22 cellular contexts compared by ENCODE assay signal in genomic region chr2:103873719-103874359, GRCh38.
"Had no signal": no experiment of that assay in that cellular context is flagged by ENCODE, and none has a peak within 500 bp of the region (broad histone marks: within the 10 kb centered on the region; RNA-seq: fewer than 3 reads in every experiment).

No MANE protein-coding gene starts in this region.

- H3K4me3 ChIP-seq: esophagus squamous epithelium, left lung, psoas muscle, right lobe of liver, smooth muscle cell, stomach, testis, upper lobe of left lung had no signal

- ATAC-seq: activated CD8-positive, alpha-beta T cell treated with anti-CD3 and anti-CD28 coated beads, Interleukin-2, amount 10 ng/mL, durations not matched to agents 7 days and 5 days; left lung; natural killer cell treated with Interleukin-12 subunit alpha and Interleukin-12 subunit beta and Interleukin-15 and Interleukin-18, amount 100 ng/mL, for 72 hours; psoas muscle; right lobe of liver; stimulated activated effector memory CD8-positive, alpha-beta T cell treated with anti-CD3 and anti-CD28 coated beads, Interleukin-12 subunit alpha, Interleukin-12 subunit beta, amount 100 ng/mL, for 72 hours had no signal

- H3K9me3 ChIP-seq: esophagus squamous epithelium, left lung, psoas muscle, right lobe of liver, testis, upper lobe of left lung had no signal

- H3K27me3 ChIP-seq: esophagus squamous epithelium, left lung, right lobe of liver, stomach, testis, upper lobe of left lung had no signal

- H3K36me3 ChIP-seq: esophagus squamous epithelium, left lung, right lobe of liver, stomach, upper lobe of left lung had no signal

- DNase-seq: activated CD4-positive, alpha-beta T cell treated with anti-CD3 and anti-CD28 coated beads for 48 hours; activated CD4-positive, CD25-positive, alpha-beta regulatory T cell; activated CD8-positive, alpha-beta T cell treated with anti-CD3 and anti-CD28 coated beads, Interleukin-2, amount 10 ng/mL, durations not matched to agents 7 days and 5 days; activated effector memory CD4-positive, alpha-beta T cell treated with Interleukin-2 at 50 U/mL for 16 hours; activated naive CD4-positive, alpha-beta T cell treated with anti-CD3 and anti-CD28 coated beads, Interleukin-2, amount 50 U/mL, for 16 hours; activated T-cell treated with anti-CD3 and anti-CD28 coated beads, Interleukin-2, amount 50 U/mL, for 24 hours; aorta; effector CD4-positive, alpha-beta T cell; esophagus squamous epithelium; islet precursor cell; left lung; psoas muscle; right lobe of liver; stimulated activated CD4-positive, alpha-beta T cell treated with anti-CD3 and anti-CD28 coated beads, Interleukin-4, amount 100 ng/mL, for 24 hours; stomach; testis; upper lobe of left lung had no signal

- H3K27me3 Mint-ChIP-seq: activated T-cell treated with anti-CD3 and anti-CD28 coated beads, Interleukin-2, amount 50 U/mL, for 24 hours; natural killer cell treated with Interleukin-12 subunit alpha and Interleukin-12 subunit beta and Interleukin-15 and Interleukin-18, amount 100 ng/mL, for 72 hours had no signal

- H3K4me1 Mint-ChIP-seq: mesothelial cell of epicardium; stimulated activated effector memory CD8-positive, alpha-beta T cell treated with anti-CD3 and anti-CD28 coated beads, Interleukin-12 subunit alpha, Interleukin-12 subunit beta, amount 100 ng/mL, for 72 hours had no signal

- H3K4me1 ChIP-seq: esophagus squamous epithelium, left lung, psoas muscle, right lobe of liver, stomach, testis, upper lobe of left lung had no signal

- H3K27ac ChIP-seq: esophagus squamous epithelium, left lung, psoas muscle, right lobe of liver, stomach, testis, upper lobe of left lung had no signal

- H3K27ac Mint-ChIP-seq: activated CD8-positive, alpha-beta T cell treated with anti-CD3 and anti-CD28 coated beads, Interleukin-2, amount 10 ng/mL, durations not matched to agents 7 days and 5 days; activated T-cell treated with anti-CD3 and anti-CD28 coated beads, Interleukin-2, amount 50 U/mL, for 24 hours; mesothelial cell of epicardium; natural killer cell treated with Interleukin-12 subunit alpha and Interleukin-12 subunit beta and Interleukin-15 and Interleukin-18, amount 100 ng/mL, for 72 hours; stimulated activated effector memory CD8-positive, alpha-beta T cell treated with anti-CD3 and anti-CD28 coated beads, Interleukin-12 subunit alpha, Interleukin-12 subunit beta, amount 100 ng/mL, for 72 hours; T-helper 2 cell treated with Interferon-gamma antibody and Interleukin-4, amounts not matched to agents 5 μg/mL and 100 μg/mL, for 36 hours had no signal

- H3K4me3 Mint-ChIP-seq: activated CD8-positive, alpha-beta T cell treated with anti-CD3 and anti-CD28 coated beads, Interleukin-2, amount 10 ng/mL, durations not matched to agents 7 days and 5 days; activated T-cell treated with anti-CD3 and anti-CD28 coated beads, Interleukin-2, amount 50 U/mL, for 24 hours; mesothelial cell of epicardium; natural killer cell treated with Interleukin-12 subunit alpha and Interleukin-12 subunit beta and Interleukin-15 and Interleukin-18, amount 100 ng/mL, for 72 hours; stimulated activated effector memory CD8-positive, alpha-beta T cell treated with anti-CD3 and anti-CD28 coated beads, Interleukin-12 subunit alpha, Interleukin-12 subunit beta, amount 100 ng/mL, for 72 hours; T-helper 2 cell treated with Interferon-gamma antibody and Interleukin-4, amounts not matched to agents 5 μg/mL and 100 μg/mL, for 36 hours had no signal

- H3K9me3 Mint-ChIP-seq: mesothelial cell of epicardium had no signal

- H3K36me3 Mint-ChIP-seq: mesothelial cell of epicardium; natural killer cell treated with Interleukin-12 subunit alpha and Interleukin-12 subunit beta and Interleukin-15 and Interleukin-18, amount 100 ng/mL, for 72 hours; stimulated activated effector memory CD8-positive, alpha-beta T cell treated with anti-CD3 and anti-CD28 coated beads, Interleukin-12 subunit alpha, Interleukin-12 subunit beta, amount 100 ng/mL, for 72 hours had no signal
